Comparison of ENCODE assay signal across 1 cellular context in the genomic region with DNA sequence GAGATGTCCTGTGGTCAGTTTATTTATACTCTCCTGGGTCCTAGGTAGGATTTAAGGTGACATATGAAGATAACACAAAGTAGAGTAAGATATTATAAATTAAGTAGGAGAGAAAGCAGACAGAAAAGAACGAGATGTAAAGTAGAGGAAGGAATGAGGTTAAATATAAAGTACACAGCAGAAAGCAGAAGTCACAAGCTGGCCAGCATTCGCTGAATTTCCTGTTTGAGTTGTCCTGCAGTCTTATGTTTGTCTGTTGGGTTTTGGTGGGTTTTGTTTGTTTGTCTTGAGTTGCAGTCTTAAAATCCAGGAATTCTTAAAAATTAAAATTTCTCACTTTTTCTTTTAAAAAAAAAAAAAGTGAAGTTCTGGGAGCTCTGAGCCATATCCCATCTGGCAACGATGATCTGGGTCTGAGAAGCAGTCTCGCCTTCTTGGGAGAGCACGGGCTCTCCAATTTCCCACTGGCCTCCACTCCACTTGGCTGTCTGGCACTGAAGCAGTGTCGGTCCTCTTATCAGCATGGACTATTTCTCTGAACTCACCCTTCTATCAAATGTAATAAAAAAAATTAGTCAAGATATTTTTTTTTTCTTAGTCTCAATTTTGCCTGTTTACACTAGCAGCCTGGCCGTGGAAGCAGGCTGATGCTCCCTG.
A peak's percentile ranks its signal among the peaks of the same experiment; 100 is the strongest.
TF ChIP-seq lines count a peak whose summit lies in the region.

No MANE protein-coding gene starts in this region.

TF ChIP-seq in K562, 482 proteins besides CTCF, POLR2A, EP300 and RAD21:
- TF ChIP-seq L3MBTL2 (IDR thresholded peaks at IDR 0.05) (no peak), SMARCB1 (IDR thresholded peaks at IDR 0.05; ENCODE audit: insufficient read length, low read depth) (no peak), SPI1 (IDR thresholded peaks at IDR 0.05; ENCODE audit: borderline replicate concordance, low read depth, low read length) (peak; percentile 78), SMAD1 (IDR thresholded peaks at IDR 0.05; ENCODE audit: low read depth, low read length, partially characterized antibody) (no peak)
- TF ChIP-seq, protein P1, sequence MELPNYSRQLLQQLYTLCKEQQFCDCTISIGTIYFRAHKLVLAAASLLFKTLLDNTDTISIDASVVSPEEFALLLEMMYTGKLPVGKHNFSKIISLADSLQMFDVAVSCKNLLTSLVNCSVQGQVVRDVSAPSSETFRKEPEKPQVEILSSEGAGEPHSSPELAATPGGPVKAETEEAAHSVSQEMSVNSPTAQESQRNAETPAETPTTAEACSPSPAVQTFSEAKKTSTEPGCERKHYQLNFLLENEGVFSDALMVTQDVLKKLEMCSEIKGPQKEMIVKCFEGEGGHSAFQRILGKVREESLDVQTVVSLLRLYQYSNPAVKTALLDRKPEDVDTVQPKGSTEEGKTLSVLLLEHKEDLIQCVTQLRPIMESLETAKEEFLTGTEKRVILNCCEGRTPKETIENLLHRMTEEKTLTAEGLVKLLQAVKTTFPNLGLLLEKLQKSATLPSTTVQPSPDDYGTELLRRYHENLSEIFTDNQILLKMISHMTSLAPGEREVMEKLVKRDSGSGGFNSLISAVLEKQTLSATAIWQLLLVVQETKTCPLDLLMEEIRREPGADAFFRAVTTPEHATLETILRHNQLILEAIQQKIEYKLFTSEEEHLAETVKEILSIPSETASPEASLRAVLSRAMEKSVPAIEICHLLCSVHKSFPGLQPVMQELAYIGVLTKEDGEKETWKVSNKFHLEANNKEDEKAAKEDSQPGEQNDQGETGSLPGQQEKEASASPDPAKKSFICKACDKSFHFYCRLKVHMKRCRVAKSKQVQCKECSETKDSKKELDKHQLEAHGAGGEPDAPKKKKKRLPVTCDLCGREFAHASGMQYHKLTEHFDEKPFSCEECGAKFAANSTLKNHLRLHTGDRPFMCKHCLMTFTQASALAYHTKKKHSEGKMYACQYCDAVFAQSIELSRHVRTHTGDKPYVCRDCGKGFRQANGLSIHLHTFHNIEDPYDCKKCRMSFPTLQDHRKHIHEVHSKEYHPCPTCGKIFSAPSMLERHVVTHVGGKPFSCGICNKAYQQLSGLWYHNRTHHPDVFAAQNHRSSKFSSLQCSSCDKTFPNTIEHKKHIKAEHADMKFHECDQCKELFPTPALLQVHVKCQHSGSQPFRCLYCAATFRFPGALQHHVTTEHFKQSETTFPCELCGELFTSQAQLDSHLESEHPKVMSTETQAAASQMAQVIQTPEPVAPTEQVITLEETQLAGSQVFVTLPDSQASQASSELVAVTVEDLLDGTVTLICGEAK (IDR thresholded peaks at IDR 0.05): no peak
- TF ChIP-seq, protein P1 (CRISPR knock-in tag; IDR thresholded peaks at IDR 0.05): no peak
